9 cellular contexts compared by ENCODE assay signal in genomic region chr4:40736910-40737309, GRCh38. TPM values are rescaled to one million over a fixed set of nuclear protein-coding genes. Genes with fewer than 3 reads are reported as not detected.
DNase-seq lines count a peak whose midpoint lies in the region; ATAC-seq, FAIRE-seq and TF ChIP-seq lines count a peak whose summit lies in the region.
"Had no signal": no experiment of that assay in that cellular context is flagged by ENCODE, and none has a peak within 500 bp of the region (broad histone marks: within the 10 kb centered on the region; RNA-seq: fewer than 3 reads in every experiment).

No MANE protein-coding gene starts in this region.

- no peak overlapping the region for H3K27ac ChIP-seq in suprapubic skin

- H3K4me3 ChIP-seq in suprapubic skin, result no peak overlapping the region

- TF ChIP-seq CTCF in GM10266 (IDR thresholded peaks at IDR 0.05; ENCODE audit: control insufficient read depth, insufficient read depth, low read depth, missing control alignments) (peak; percentile 48), suprapubic skin (IDR thresholded peaks at IDR 0.05) (no peak)

- 91% methylated on average over 1 of the region's 1 CpG for WGBS in suprapubic skin

- DNase-seq in GM10266 (ENCODE audit: extremely low spot score) (peak; percentile 57), LoVo (ENCODE audit: low spot score) (peak; percentile 24), SK-MEL-5 (ENCODE audit: low read depth, low spot score) (peak; percentile 66), immature natural killer cell (no peak), suprapubic skin (ENCODE audit: low spot score in 2 of 2) (no peak)
- no peak for DNase-seq in activated CD8-positive, alpha-beta memory T cell treated with anti-CD3 and anti-CD28 coated beads for 24 hours

- H3K27me3 Mint-ChIP-seq in immature natural killer cell (ENCODE audit: low read depth in 3 of 3), result peaks cover 1 to 5% (median 2%) of the 10 kb centered on the region in 3 donors

- H3K36me3 Mint-ChIP-seq in immature natural killer cell, result no peaks in the 10 kb centered on the region

- no peak overlapping the region for H3K4me3 Mint-ChIP-seq in immature natural killer cell

- H3K9me3 ChIP-seq in suprapubic skin, result no peaks in the 10 kb centered on the region

- H3K4me1 ChIP-seq in suprapubic skin, result peaks cover 3% of the 10 kb centered on the region

- no peak for ATAC-seq in HG02852 (IDR thresholded peaks at IDR 0.05; ENCODE audit: unreplicated experiment)

- H3K36me3 ChIP-seq in suprapubic skin, result no peaks in the 10 kb centered on the region

- H3K27ac Mint-ChIP-seq in immature natural killer cell, result no peak overlapping the region

- FAIRE-seq in islet of Langerhans (lab: Jason Lieb, UNC), result peak; percentile 47

- no peaks in the 10 kb centered on the region for H3K27me3 ChIP-seq in suprapubic skin

- TF ChIP-seq POLR2A in suprapubic skin (IDR thresholded peaks at IDR 0.05), result no peak

- in situ Hi-C loops in SK-MEL-5 (cut with HindIII; ENCODE audit: low pct_unique_long_range_greater_than_20kb, low sequenced_read_pairs), result no loop called here

- no peaks in the 10 kb centered on the region for H3K9me3 Mint-ChIP-seq in immature natural killer cell

- TF ChIP-seq EP300 in suprapubic skin (IDR thresholded peaks at IDR 0.05), result no peak

- H3K4me1 Mint-ChIP-seq in immature natural killer cell, result no peaks in the 10 kb centered on the region

RNA-seq across cellular contexts. Expression of gene NSUN7, which starts 12.8 kb away (rescaled TPM):
- not detected in 2 replicates for total RNA-seq in SK-MEL-5 (2014; rRNA removed; shearing (Covaris generic))
- polyA plus RNA-seq in SK-MEL-5 (2015; cell fraction: cytosol; rRNA removed), result not detected in 2 replicates
- polyA plus RNA-seq in SK-MEL-5 (2015; cell fraction: nucleus; rRNA removed), result not detected in 2 replicates
- polyA plus RNA-seq in immature natural killer cell, result not detected
- 10 to 100 TPM in 1 of 4 donors, 1 to 10 TPM in 3; 1.3 to 13.4 (median 3.4) TPM for total RNA-seq in suprapubic skin
- total RNA-seq: T-helper 2 cell treated with Interferon-gamma antibody and Interleukin-4, amounts not matched to agents 100 ng/mL and 5 ng/mL, for 36 hours had no signal

Comparison
In these comparisons a context has a peak if more than half of its experiments do, and no peak if none do; other contexts are left out.
1. DNase-seq: peak in GM10266 (single experiment), LoVo (single experiment) and SK-MEL-5 (single experiment); none in immature natural killer cell (0 of 3), suprapubic skin (0 of 2) and activated CD8-positive, alpha-beta memory T cell treated with anti-CD3 and anti-CD28 coated beads for 24 hours (single experiment).